8 cellular contexts compared by ENCODE assay signal in genomic region chr15:37015025-37015424, GRCh38.
DNase-seq lines count a peak whose midpoint lies in the region; TF ChIP-seq lines count a peak whose summit lies in the region.

No MANE protein-coding gene starts in this region.

- H3K27ac ChIP-seq in esophagus muscularis mucosa (replicated peaks in 1 of 4), result peak overlapping the region; percentile 70 to 82 (median 75)

- H3K4me3 ChIP-seq in esophagus muscularis mucosa, result peak overlapping the region in 1 of 4 donors; percentile 29

- intact Hi-C loops in esophagus muscularis mucosa (cut with DNase I), result loop anchor here (5.0 kb wide), 1 partner anchor 82 kb away; no protein-coding TSS in a partner anchor

- H3K4me1 ChIP-seq in esophagus muscularis mucosa, result peaks cover 51 to 61% (median 54%) of the 10 kb centered on the region in 4 donors

- H3K27me3 ChIP-seq in esophagus muscularis mucosa, result no peaks in the 10 kb centered on the region

- no peak for TF ChIP-seq EP300 in esophagus muscularis mucosa (IDR thresholded peaks at IDR 0.05)

- no peak for TF ChIP-seq POLR2A in esophagus muscularis mucosa (IDR thresholded peaks at IDR 0.05; ENCODE audit: low read depth)

- no peak for TF ChIP-seq CTCF in esophagus muscularis mucosa (IDR thresholded peaks at IDR 0.05)

- H3K9me3 ChIP-seq in esophagus muscularis mucosa, result no peaks in the 10 kb centered on the region

- DNase-seq in GM04504 (ENCODE audit: low read depth) (peak; percentile 38), NCI-H526 (lab: John Stamatoyannopoulos, UW) (peak; percentile 27 to 63), esophagus muscularis mucosa (ENCODE audit: extremely low spot score) (no peak), occipital lobe (lab: John Stamatoyannopoulos, UW) (peak; percentile 20), mesenteric fat pad (ENCODE audit: low spot score) (no peak), HuH-7.5 (ENCODE audit: low spot score) (no peak), DMS153 (lab: John Stamatoyannopoulos, UW) (no peak)
- DNase-seq in activated CD4-positive, alpha-beta T cell treated with anti-CD3 and anti-CD28 coated beads for 1 hour, result no peak

- H3K36me3 ChIP-seq in esophagus muscularis mucosa, result no peaks in the 10 kb centered on the region

- 49% methylated on average over 9 of the region's 9 CpGs for WGBS in esophagus muscularis mucosa

Comparison
In these comparisons a context has a peak if more than half of its experiments do, and no peak if none do; other contexts are left out.
1. DNase-seq: peak in GM04504 (single experiment), NCI-H526 (2 of 2) and occipital lobe (single experiment); none in esophagus muscularis mucosa (single experiment), mesenteric fat pad (single experiment), activated CD4-positive, alpha-beta T cell treated with anti-CD3 and anti-CD28 coated beads for 1 hour (single experiment), HuH-7.5 (single experiment) and DMS153 (single experiment).